In the genomic region with DNA sequence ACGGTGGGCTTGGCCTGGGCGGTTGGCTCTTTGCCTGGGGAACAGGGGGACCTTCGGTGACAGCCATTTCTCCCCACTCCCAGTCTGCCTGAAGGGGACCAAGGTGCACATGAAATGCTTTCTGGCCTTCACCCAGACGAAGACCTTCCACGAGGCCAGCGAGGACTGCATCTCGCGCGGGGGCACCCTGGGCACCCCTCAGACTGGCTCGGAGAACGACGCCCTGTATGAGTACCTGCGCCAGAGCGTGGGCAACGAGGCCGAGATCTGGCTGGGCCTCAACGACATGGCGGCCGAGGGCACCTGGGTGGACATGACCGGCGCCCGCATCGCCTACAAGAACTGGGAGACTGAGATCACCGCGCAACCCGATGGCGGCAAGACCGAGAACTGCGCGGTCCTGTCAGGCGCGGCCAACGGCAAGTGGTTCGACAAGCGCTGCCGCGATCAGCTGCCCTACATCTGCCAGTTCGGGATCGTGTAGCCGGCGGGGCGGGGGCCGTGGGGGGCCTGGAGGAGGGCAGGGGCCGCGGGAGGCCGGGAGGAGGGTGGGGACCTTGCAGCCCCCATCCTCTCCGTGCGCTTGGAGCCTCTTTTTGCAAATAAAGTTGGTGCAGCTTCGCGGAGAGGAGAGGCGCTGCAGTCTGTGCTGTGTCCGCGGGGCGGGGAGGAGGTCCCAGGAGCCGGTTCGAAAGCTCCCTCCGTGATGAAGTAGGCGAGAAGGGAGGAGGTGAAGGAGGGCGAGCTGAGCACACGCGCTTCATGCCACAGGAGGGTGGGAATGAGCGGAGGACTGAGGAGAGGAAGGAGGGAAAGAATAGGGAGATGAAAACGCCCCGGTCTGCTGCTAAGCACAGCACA, we compare ENCODE assay signal across 9 cellular contexts. TPM values are rescaled to one million over a fixed set of nuclear protein-coding genes. Genes with fewer than 3 reads are reported as not detected.
A peak's percentile ranks its signal among the peaks of the same experiment; 100 is the strongest.
DNase-seq lines count a peak whose midpoint lies in the region; ATAC-seq and TF ChIP-seq lines count a peak whose summit lies in the region.
"Had no signal": no experiment of that assay in that cellular context is flagged by ENCODE, and none has a peak within 500 bp of the region (broad histone marks: within the 10 kb centered on the region; RNA-seq: fewer than 3 reads in every experiment).

No MANE protein-coding gene starts in this region.

- H3K4me3 ChIP-seq in HFF-Myc (replicated peaks; ENCODE audit: low read depth, low read length) (peak overlapping the region; percentile 11; the same call in 1 of the 2 replicates), heart left ventricle (peak overlapping the region in 9 of 12 donors; percentile 29 to 47 (median 34)), retinal pigment epithelial cell (ENCODE audit: low read length) (peak overlapping the region; percentile 34)

- peak overlapping the region in 9 of 12 donors; percentile 3 to 88 (median 32) for H3K27ac ChIP-seq in heart left ventricle

- H3K36me3 ChIP-seq in heart left ventricle: peaks cover 0 to 33% (median 20%) of the 10 kb centered on the region in 9 donors

- TF ChIP-seq POLR2A in heart left ventricle (IDR thresholded peaks at IDR 0.05): no peak

- intact Hi-C loops in heart left ventricle (cut with DNase I): loop anchor here in 9 of 10 donors (2.0 to 10.0 kb wide), 10 partner anchors 43 to 639 kb away; a partner anchor contains a TSS

- no peaks in the 10 kb centered on the region for H3K9me3 ChIP-seq in heart left ventricle

- ATAC-seq in heart left ventricle (peak in 3 of 4 donors; percentile 17 to 34 (median 25)), HG02938 (IDR thresholded peaks at IDR 0.05; ENCODE audit: unreplicated experiment) (no peak)

- no peak for DNase-seq in HFF-Myc (ENCODE audit: extremely low read depth, low read depth)
- peak; percentile 69 for DNase-seq in activated effector memory CD4-positive, alpha-beta T cell treated with anti-CD3 and anti-CD28 coated beads, Interleukin-2, amount 50 U/mL, for 16 hours
- peak in 4 of 5 donors; percentile 32 to 71 (median 41) for DNase-seq in heart left ventricle
- no peak for DNase-seq in retinal pigment epithelial cell (ENCODE audit: low read depth)
- no peak for DNase-seq in SIG-M5 treated with dmso at 0.1 percent for 504 hours (lab: John Stamatoyannopoulos, UW; ENCODE audit: unreplicated experiment)
- DNase-seq in mucosa of gallbladder (ENCODE audit: low spot score): no peak
- DNase-seq in cerebellar nuclear complex (lab: John Stamatoyannopoulos, UW): no peak

- 47 to 57% (median 54%) methylated on average over 42 to 64 of the region's 64 CpGs for WGBS in heart left ventricle, 4 donors

- H3K4me1 ChIP-seq in heart left ventricle: peaks cover 0 to 53% (median 34%) of the 10 kb centered on the region in 12 donors

- H3K27me3 ChIP-seq in heart left ventricle: no peaks in the 10 kb centered on the region

- TF ChIP-seq CTCF in HFF-Myc (IDR thresholded peaks at IDR 0.05; ENCODE audit: low read depth, low read length, missing control alignments) (no peak), heart left ventricle (IDR thresholded peaks at IDR 0.05) (peak in 1 of 12 donors; percentile 5), retinal pigment epithelial cell (conservative IDR thresholded peaks at IDR 0.05; ENCODE audit: low read depth, low read length) (no peak)

RNA-seq across cellular contexts. Expression of a gene that starts 9.6 kb away (rescaled TPM):
- total RNA-seq in heart left ventricle (100 to 1,000 TPM in 2 of 9 donors, 10 to 100 TPM in 7; 34.8 to 131 (median 71.3) TPM), mucosa of gallbladder (42.9 TPM)
- polyA plus RNA-seq in heart left ventricle: 100 to 1,000 TPM; 114 to 205 TPM
- total RNA-seq: glomerular endothelial cell had no signal

RNA-seq across cellular contexts. Expression of a gene that starts 59.6 kb away (rescaled TPM):
- total RNA-seq in heart left ventricle (10 to 100 TPM; 23.8 to 87.3 (median 30.7) TPM), mucosa of gallbladder (24.7 TPM)
- 10 to 100 TPM; 34.8 to 52.5 TPM for polyA plus RNA-seq in heart left ventricle

RNA-seq across cellular contexts. Expression of a gene that starts 59.7 kb away (rescaled TPM):
- total RNA-seq in heart left ventricle: 10 to 100 TPM; 40.5 to 94.7 (median 52.7) TPM
- polyA plus RNA-seq in heart left ventricle: 10 to 100 TPM; 17.9 to 54.0 TPM
- total RNA-seq in mucosa of gallbladder: 72.4 TPM

Comparison
In these comparisons a context has a peak if more than half of its experiments do, and no peak if none do; other contexts are left out.
1. DNase-seq: peak in activated effector memory CD4-positive, alpha-beta T cell treated with anti-CD3 and anti-CD28 coated beads, Interleukin-2, amount 50 U/mL, for 16 hours (single experiment) and heart left ventricle (4 of 5); none in HFF-Myc (single experiment), retinal pigment epithelial cell (single experiment), SIG-M5 treated with dmso at 0.1 percent for 504 hours (single experiment), mucosa of gallbladder (single experiment) and cerebellar nuclear complex (0 of 2).
2. Peak in every context shown above with its lines, with median percentiles within 50 percentile points of each other: H3K4me3 ChIP-seq.